Comparison of ENCODE assay signal across 1 cellular context in the genomic region with DNA sequence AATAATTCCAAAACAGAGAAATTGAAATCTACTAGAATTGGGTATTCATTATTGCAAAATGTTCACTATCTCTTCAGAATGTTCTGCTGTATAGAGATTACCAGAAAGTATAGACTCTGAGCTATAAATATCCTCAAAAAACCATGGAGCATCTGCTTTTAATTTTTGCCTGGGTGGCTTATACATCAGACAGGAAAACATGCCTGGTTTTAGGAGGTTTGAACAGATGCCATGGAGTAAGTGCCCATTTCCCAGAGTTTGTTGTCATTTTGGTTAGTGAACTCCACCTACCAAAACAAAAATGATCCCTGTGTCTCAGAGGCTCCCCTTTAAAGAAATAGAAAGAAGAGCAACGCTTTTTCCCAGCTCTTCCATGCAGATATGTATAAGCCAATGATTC.
TF ChIP-seq lines count a peak whose summit lies in the region.

No MANE protein-coding gene starts in this region.

TF ChIP-seq in WTC11, 78 proteins besides CTCF, POLR2A, EP300 and RAD21 (continued from another document):
- no peak for TF ChIP-seq USF1 (CRISPR knock-in tag; IDR thresholded peaks at IDR 0.05)
- no peak for TF ChIP-seq SMAD3 (CRISPR knock-in tag; IDR thresholded peaks at IDR 0.05; ENCODE audit: borderline replicate concordance)
- no peak for TF ChIP-seq E2F4 (CRISPR knock-in tag; IDR thresholded peaks at IDR 0.05; ENCODE audit: borderline replicate concordance, low read depth)
- TF ChIP-seq RELA (CRISPR knock-in tag; IDR thresholded peaks at IDR 0.05; ENCODE audit: borderline replicate concordance), result no peak
- no peak for TF ChIP-seq ESRRA (CRISPR knock-in tag; IDR thresholded peaks at IDR 0.05; ENCODE audit: borderline replicate concordance)
- no peak for TF ChIP-seq FOXP1 (CRISPR knock-in tag; IDR thresholded peaks at IDR 0.05; ENCODE audit: borderline replicate concordance)
- TF ChIP-seq ZNF532 (CRISPR knock-in tag; IDR thresholded peaks at IDR 0.05; ENCODE audit: borderline replicate concordance), result no peak
- TF ChIP-seq MXD4 (CRISPR knock-in tag; IDR thresholded peaks at IDR 0.05; ENCODE audit: borderline replicate concordance), result no peak
- TF ChIP-seq NFE2L1 (CRISPR knock-in tag; IDR thresholded peaks at IDR 0.05), result no peak
